Comparison of ENCODE assay signal across 1 cellular context in genomic region chr11:49995559-49995958, GRCh38.
TF ChIP-seq lines count a peak whose summit lies in the region.

No MANE protein-coding gene starts in this region.

TF ChIP-seq in HEK293, 187 proteins besides CTCF, POLR2A, EP300 and RAD21 (continued from another document):
- TF ChIP-seq ZBTB6 (tag by site-specific recombination; IDR thresholded peaks at IDR 0.05) = no peak
- no peak for TF ChIP-seq BCL11B (tag by site-specific recombination; IDR thresholded peaks at IDR 0.05; ENCODE audit: low read depth)
- TF ChIP-seq ZBTB21 (tag by site-specific recombination; IDR thresholded peaks at IDR 0.05) = no peak
- no peak for TF ChIP-seq ZNF223 (tag by site-specific recombination; IDR thresholded peaks at IDR 0.05)
- no peak for TF ChIP-seq ZNF202 (tag by site-specific recombination; IDR thresholded peaks at IDR 0.05; ENCODE audit: borderline replicate concordance)
- no peak for TF ChIP-seq ZNF132 (tag by site-specific recombination; IDR thresholded peaks at IDR 0.05; ENCODE audit: borderline replicate concordance)
- TF ChIP-seq ZBTB17 (tag by site-specific recombination; IDR thresholded peaks at IDR 0.05) = no peak
- TF ChIP-seq ZNF26 (tag by site-specific recombination; IDR thresholded peaks at IDR 0.05) = no peak
- no peak for TF ChIP-seq ZNF768 (tag by site-specific recombination; IDR thresholded peaks at IDR 0.05)
- no peak for TF ChIP-seq ZNF302 (tag by site-specific recombination; IDR thresholded peaks at IDR 0.05; ENCODE audit: low read depth)
- TF ChIP-seq ZNF292 (tag by site-specific recombination; IDR thresholded peaks at IDR 0.05; ENCODE audit: borderline replicate concordance, low read depth) = no peak
- no peak for TF ChIP-seq PATZ1 (tag by site-specific recombination; IDR thresholded peaks at IDR 0.05)
- TF ChIP-seq ZNF677 (tag by site-specific recombination; IDR thresholded peaks at IDR 0.05) = peak; percentile 19; the same call in 1 of the 2 replicates
- TF ChIP-seq ZNF544 (tag by site-specific recombination; IDR thresholded peaks at IDR 0.05) = no peak
- no peak for TF ChIP-seq ZNF155 (tag by site-specific recombination; IDR thresholded peaks at IDR 0.05)
- TF ChIP-seq AEBP2 (tag by site-specific recombination; IDR thresholded peaks at IDR 0.05; ENCODE audit: borderline replicate concordance) = no peak
- no peak for TF ChIP-seq ZNF521 (tag by site-specific recombination; IDR thresholded peaks at IDR 0.05)
- TF ChIP-seq ZNF549 (tag by site-specific recombination; IDR thresholded peaks at IDR 0.05) = no peak
- TF ChIP-seq MZF1 (tag by site-specific recombination; IDR thresholded peaks at IDR 0.05; ENCODE audit: borderline replicate concordance) = no peak
- TF ChIP-seq ZNF157 (tag by site-specific recombination; IDR thresholded peaks at IDR 0.05) = no peak
- TF ChIP-seq ZNF561 (tag by site-specific recombination; IDR thresholded peaks at IDR 0.05; ENCODE audit: borderline replicate concordance) = peak; percentile 71; the same call in 1 of the 2 replicates
- peak; percentile 44; the same call in 1 of the 2 replicates for TF ChIP-seq ZNF830 (tag by site-specific recombination; IDR thresholded peaks at IDR 0.05; ENCODE audit: low read depth)
- TF ChIP-seq ZNF174 (tag by site-specific recombination; IDR thresholded peaks at IDR 0.05) = no peak
- TF ChIP-seq ZBTB11 (tag by site-specific recombination; conservative IDR thresholded peaks at IDR 0.05; ENCODE audit: low read depth) = no peak
- TF ChIP-seq ZNF426 (tag by site-specific recombination; IDR thresholded peaks at IDR 0.05) = no peak
- TF ChIP-seq MYNN (tag by site-specific recombination; IDR thresholded peaks at IDR 0.05; ENCODE audit: borderline replicate concordance) = no peak
- peak; percentile 61; the same call in 1 of the 2 replicates for TF ChIP-seq ZBTB44 (tag by site-specific recombination; IDR thresholded peaks at IDR 0.05)
- TF ChIP-seq ZNF596 (tag by site-specific recombination; IDR thresholded peaks at IDR 0.05) = no peak
- no peak for TF ChIP-seq ZBTB8A (tag by site-specific recombination; IDR thresholded peaks at IDR 0.05)
- TF ChIP-seq ZNF280D (tag by site-specific recombination; IDR thresholded peaks at IDR 0.05) = no peak
- TF ChIP-seq ZNF138 (tag by site-specific recombination; IDR thresholded peaks at IDR 0.05; ENCODE audit: borderline replicate concordance) = no peak
- no peak for TF ChIP-seq TSHZ1 (tag by site-specific recombination; IDR thresholded peaks at IDR 0.05; ENCODE audit: borderline replicate concordance)
- TF ChIP-seq ZNF530 (tag by site-specific recombination; IDR thresholded peaks at IDR 0.05; ENCODE audit: low read depth) = no peak
- no peak for TF ChIP-seq ZNF701 (tag by site-specific recombination; IDR thresholded peaks at IDR 0.05)
- peak; percentile 86 for TF ChIP-seq ZNF654 (tag by site-specific recombination; IDR thresholded peaks at IDR 0.05; ENCODE audit: low read depth)
- no peak for TF ChIP-seq ZSCAN18 (tag by site-specific recombination; IDR thresholded peaks at IDR 0.05)
- TF ChIP-seq YY2 (tag by site-specific recombination; IDR thresholded peaks at IDR 0.05) = no peak
